17 cellular contexts compared by ENCODE assay signal in the genomic region with DNA sequence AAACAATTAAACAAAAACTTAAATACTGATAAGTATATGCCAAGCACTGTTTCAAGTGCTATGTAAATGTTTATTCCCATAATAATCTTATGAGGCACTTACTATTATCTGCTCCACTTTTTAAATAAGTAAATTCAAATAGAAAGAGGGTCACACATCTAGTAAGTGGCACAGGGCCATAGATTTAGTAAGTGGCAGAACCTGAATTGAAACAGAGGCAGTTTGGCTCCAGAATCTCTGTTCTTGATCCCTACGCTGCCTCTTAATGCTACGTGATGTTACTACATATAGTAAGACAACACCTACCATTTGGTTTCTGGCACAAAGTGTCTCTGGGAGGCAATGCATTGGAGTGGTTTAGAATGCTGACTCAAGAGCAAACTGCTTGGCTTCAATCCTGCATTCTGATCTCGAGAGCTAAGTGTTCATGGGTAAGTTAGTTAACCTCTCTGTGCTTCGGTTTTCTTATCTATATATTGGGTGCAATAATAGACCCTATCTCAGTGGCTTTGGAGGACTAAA.
DNase-seq lines count a peak whose midpoint lies in the region; ATAC-seq and TF ChIP-seq lines count a peak whose summit lies in the region.
"Had no signal": no experiment of that assay in that cellular context is flagged by ENCODE, and none has a peak within 500 bp of the region (broad histone marks: within the 10 kb centered on the region; RNA-seq: fewer than 3 reads in every experiment).

No MANE protein-coding gene starts in this region.

- H3K36me3 ChIP-seq in left ventricle myocardium inferior (no peaks in the 10 kb centered on the region), gastrocnemius medialis (no peaks in the 10 kb centered on the region)

- no peaks in the 10 kb centered on the region for H3K9me3 ChIP-seq in left ventricle myocardium inferior (replicated peaks)
- no peaks in the 10 kb centered on the region for H3K9me3 ChIP-seq in gastrocnemius medialis
- H3K9me3 ChIP-seq: SK-N-SH had no signal

- H3K4me1 Mint-ChIP-seq in effector memory CD8-positive, alpha-beta T cell (ENCODE audit: low read depth in 2 of 2): no peaks in the 10 kb centered on the region
- H3K4me1 Mint-ChIP-seq: CD4-positive, CD25-positive, alpha-beta regulatory T cell had no signal

- no peak overlapping the region for H3K4me3 Mint-ChIP-seq in effector memory CD8-positive, alpha-beta T cell
- H3K4me3 Mint-ChIP-seq: CD4-positive, CD25-positive, alpha-beta regulatory T cell had no signal

- H3K27ac ChIP-seq in left ventricle myocardium inferior (replicated peaks) (peak overlapping the region; percentile 73), gastrocnemius medialis (peak overlapping the region; percentile 79 to 87 (median 82))
- H3K27ac ChIP-seq: GM23248, HL-60, PC-9 had no signal

- H3K4me1 ChIP-seq in left ventricle myocardium inferior: peaks cover 23% of the 10 kb centered on the region
- H3K4me1 ChIP-seq in gastrocnemius medialis: peaks cover 35 to 40% of the 10 kb centered on the region in 2 donors

- TF ChIP-seq POLR2A in gastrocnemius medialis (IDR thresholded peaks at IDR 0.05): no peak

- ATAC-seq in gastrocnemius medialis (peak; percentile 84 to 95), HG02885 (IDR thresholded peaks at IDR 0.05; ENCODE audit: poor library complexity, unreplicated experiment) (no peak)
- ATAC-seq in effector memory CD8-positive, alpha-beta T cell (replicated peaks): no peak

- peaks cover 4 to 14% of the 10 kb centered on the region in 2 donors for H3K9me3 Mint-ChIP-seq in effector memory CD8-positive, alpha-beta T cell

- in situ Hi-C loops in gastrocnemius medialis (cut with MboI; ENCODE audit: low sequenced_read_pairs in 4 of 4): no loop called here

- DNase-seq in LNCaP clone FGC (ENCODE audit: low read depth) (peak; percentile 79), NCI-H345 treated with DMSO at 0.1 percent for 48 hours (lab: John Stamatoyannopoulos, UW; ENCODE audit: unreplicated experiment) (peak; percentile 46), left ventricle myocardium inferior (no peak), gastrocnemius medialis (peak; percentile 46 to 57), NCI-H2107 treated with DMSO at 0.1 percent for 48 hours (lab: John Stamatoyannopoulos, UW; ENCODE audit: unreplicated experiment) (no peak)
- DNase-seq in effector memory CD8-positive, alpha-beta T cell: no peak
- DNase-seq in activated T-cell treated with anti-CD3 and anti-CD28 coated beads, Interleukin-2, amount 50 U/mL, for 48 hours: no peak
- DNase-seq: CD4-positive, CD25-positive, alpha-beta regulatory T cell; DND-41; GF-D8; GM23248; NCI-H1694; NCI-H526; PC-9; SK-N-SH had no signal

- intact Hi-C loops in left ventricle myocardium inferior (cut with micrococcal nuclease) (no loop called here), gastrocnemius medialis (cut with DNase I; ENCODE audit: low total_unique reads) (no loop called here)

- H3K27ac Mint-ChIP-seq in effector memory CD8-positive, alpha-beta T cell: no peak overlapping the region
- H3K27ac Mint-ChIP-seq: CD4-positive, CD25-positive, alpha-beta regulatory T cell had no signal

- H3K27me3 ChIP-seq in left ventricle myocardium inferior (ENCODE audit: low read depth) (no peaks in the 10 kb centered on the region), gastrocnemius medialis (no peaks in the 10 kb centered on the region)

- H3K4me3 ChIP-seq in LNCaP clone FGC (ENCODE audit: low read depth, low read length) (no peak overlapping the region), left ventricle myocardium inferior (no peak overlapping the region), gastrocnemius medialis (peak overlapping the region in 1 of 4 donors; percentile 3)
- H3K4me3 ChIP-seq: GM23248, PC-9 had no signal

- TF ChIP-seq CTCF in LNCaP clone FGC (IDR thresholded peaks at IDR 0.05; ENCODE audit: control insufficient read depth, extremely low read depth, insufficient read depth) (no peak), left ventricle myocardium inferior (IDR thresholded peaks at IDR 0.05; ENCODE audit: borderline replicate concordance) (no peak), gastrocnemius medialis (IDR thresholded peaks at IDR 0.05 in 4 of 5, conservative IDR thresholded peaks at IDR 0.05 in 1 of 5) (no peak)

- H3K27me3 Mint-ChIP-seq in effector memory CD8-positive, alpha-beta T cell: no peaks in the 10 kb centered on the region
- H3K27me3 Mint-ChIP-seq: CD4-positive, CD25-positive, alpha-beta regulatory T cell had no signal

- no peaks in the 10 kb centered on the region for H3K36me3 Mint-ChIP-seq in effector memory CD8-positive, alpha-beta T cell (ENCODE audit: insufficient read depth)
- H3K36me3 Mint-ChIP-seq: CD4-positive, CD25-positive, alpha-beta regulatory T cell had no signal

Comparison
In these comparisons a context has a peak if more than half of its experiments do, and no peak if none do; other contexts are left out.
1. DNase-seq: peak in LNCaP clone FGC (single experiment), NCI-H345 treated with DMSO at 0.1 percent for 48 hours (single experiment) and gastrocnemius medialis (2 of 2); none in left ventricle myocardium inferior (single experiment), NCI-H2107 treated with DMSO at 0.1 percent for 48 hours (single experiment), effector memory CD8-positive, alpha-beta T cell (0 of 3) and activated T-cell treated with anti-CD3 and anti-CD28 coated beads, Interleukin-2, amount 50 U/mL, for 48 hours (0 of 2).
2. ATAC-seq: peak in gastrocnemius medialis (2 of 2); none in effector memory CD8-positive, alpha-beta T cell (single experiment) and HG02885 (single experiment).